In genomic region chr6:43508481-43509141, GRCh38 we compare ENCODE assay signal across 12 cellular contexts. TPM values are rescaled to one million over a fixed set of nuclear protein-coding genes. Genes with fewer than 3 reads are reported as not detected.
DNase-seq lines count a peak whose midpoint lies in the region; ATAC-seq and TF ChIP-seq lines count a peak whose summit lies in the region.
"Had no signal": no experiment of that assay in that cellular context is flagged by ENCODE, and none has a peak within 500 bp of the region (broad histone marks: within the 10 kb centered on the region; RNA-seq: fewer than 3 reads in every experiment).

No MANE protein-coding gene starts in this region.

- H3K9me3 ChIP-seq in iPS-15b (ENCODE audit: control insufficient read depth, insufficient read depth, low read length) = no peaks in the 10 kb centered on the region
- H3K9me3 ChIP-seq in suprapubic skin = no peaks in the 10 kb centered on the region
- H3K9me3 ChIP-seq in heart right ventricle = no peaks in the 10 kb centered on the region
- H3K9me3 ChIP-seq: Peyer's patch had no signal

- ATAC-seq in HG02885 (IDR thresholded peaks at IDR 0.05; ENCODE audit: poor library complexity, unreplicated experiment) (no peak), heart right ventricle (no peak)

- no peak for DNase-seq in activated naive CD4-positive, alpha-beta T cell treated with anti-CD3 and anti-CD28 coated beads for 36 hours
- no peak for DNase-seq in activated naive CD4-positive, alpha-beta T cell (lab: John Stamatoyannopoulos, UW)
- DNase-seq in activated CD4-positive, alpha-beta memory T cell treated with anti-CD3 and anti-CD28 coated beads for 36 hours = no peak
- DNase-seq in suprapubic skin (ENCODE audit: low spot score in 2 of 2) = no peak
- no peak for DNase-seq in COR-L47 (lab: John Stamatoyannopoulos, UW)
- no peak for DNase-seq in heart right ventricle
- DNase-seq: AML-193; Kasumi-1; stimulated activated CD4-positive, alpha-beta T cell treated with anti-CD3 and anti-CD28 coated beads, Interleukin-12 subunit alpha, Interleukin-12 subunit beta, amount 100 ng/mL, for 4 hours had no signal

- H3K9ac ChIP-seq in iPS-15b (ENCODE audit: low read depth, low read length) = no peak overlapping the region

- H3K27ac ChIP-seq in suprapubic skin (no peak overlapping the region), heart right ventricle (no peak overlapping the region)
- H3K27ac ChIP-seq: Peyer's patch had no signal

- H3K27ac Mint-ChIP-seq in activated naive CD4-positive, alpha-beta T cell treated with anti-CD3 and anti-CD28 coated beads for 36 hours = no peak overlapping the region
- no peak overlapping the region for H3K27ac Mint-ChIP-seq in activated CD4-positive, alpha-beta memory T cell treated with anti-CD3 and anti-CD28 coated beads for 36 hours

- peaks cover 21% of the 10 kb centered on the region for H3K27me3 ChIP-seq in iPS-15b (ENCODE audit: control insufficient read depth, insufficient read depth, low read length)
- no peaks in the 10 kb centered on the region for H3K27me3 ChIP-seq in suprapubic skin
- H3K27me3 ChIP-seq in heart right ventricle = peaks cover 0 to 27% (median 0%) of the 10 kb centered on the region in 7 donors
- H3K27me3 ChIP-seq: Peyer's patch had no signal

- peaks cover 14% of the 10 kb centered on the region for H3K27me3 Mint-ChIP-seq in activated naive CD4-positive, alpha-beta T cell treated with anti-CD3 and anti-CD28 coated beads for 36 hours (ENCODE audit: low read depth)
- H3K27me3 Mint-ChIP-seq in activated CD4-positive, alpha-beta memory T cell treated with anti-CD3 and anti-CD28 coated beads for 36 hours = peaks cover 17% of the 10 kb centered on the region

- peaks cover 8% of the 10 kb centered on the region for H3K4me1 Mint-ChIP-seq in activated naive CD4-positive, alpha-beta T cell treated with anti-CD3 and anti-CD28 coated beads for 36 hours (ENCODE audit: low read depth)
- peaks cover 15% of the 10 kb centered on the region for H3K4me1 Mint-ChIP-seq in activated CD4-positive, alpha-beta memory T cell treated with anti-CD3 and anti-CD28 coated beads for 36 hours (ENCODE audit: low read depth)

- no peak for TF ChIP-seq POLR2A in suprapubic skin (IDR thresholded peaks at IDR 0.05)

- H3K4me1 ChIP-seq in iPS-15b (ENCODE audit: control insufficient read depth, insufficient read depth, low read length) = peaks cover 3% of the 10 kb centered on the region
- peaks cover 31% of the 10 kb centered on the region for H3K4me1 ChIP-seq in suprapubic skin
- H3K4me1 ChIP-seq in heart right ventricle = peaks cover 17 to 63% (median 51%) of the 10 kb centered on the region in 9 donors

- CTCF ChIA-PET in activated naive CD4-positive, alpha-beta T cell treated with anti-CD3 and anti-CD28 coated beads for 36 hours (lab: Charles Lee) = interaction anchor here (0.8 to 5.0 kb wide), 16 partner anchors 9 to 279 kb away, joined by 3 to 69 read pairs (median 10); partner anchors contain the start of genes CRIP3, DLK2, DNPH1 and POLR1C
- CTCF ChIA-PET in activated CD4-positive, alpha-beta memory T cell treated with anti-CD3 and anti-CD28 coated beads for 36 hours (lab: Charles Lee) = interaction anchor here (0.6 to 5.8 kb wide), 6 partner anchors 8 to 444 kb away, joined by 3 to 65 read pairs (median 26); partner anchors contain the start of genes DLK2, DNPH1, POLR1C and YIPF3

- no peaks in the 10 kb centered on the region for H3K9me3 Mint-ChIP-seq in activated naive CD4-positive, alpha-beta T cell treated with anti-CD3 and anti-CD28 coated beads for 36 hours
- H3K9me3 Mint-ChIP-seq in activated CD4-positive, alpha-beta memory T cell treated with anti-CD3 and anti-CD28 coated beads for 36 hours = no peaks in the 10 kb centered on the region

- POLR2A ChIA-PET in activated CD4-positive, alpha-beta memory T cell treated with anti-CD3 and anti-CD28 coated beads for 36 hours (lab: Charles Lee) = interaction anchor here (1.4 to 2.3 kb wide), 2 partner anchors 13 to 63 kb away, joined by 3 to 6 read pairs; no protein-coding TSS in a partner anchor

- 66% methylated on average over 8 of the region's 8 CpGs for WGBS in suprapubic skin
- 69 to 79% methylated on average over 8 of the region's 8 CpGs for WGBS in heart right ventricle, 2 donors

- H3K4me3 ChIP-seq in iPS-15b (ENCODE audit: low read depth, low read length) (peak overlapping the region; percentile 53), suprapubic skin (peak overlapping the region; percentile 94), heart right ventricle (peak overlapping the region in 2 of 10 donors; percentile 75 to 93)

- no peak for TF ChIP-seq CTCF in suprapubic skin (IDR thresholded peaks at IDR 0.05)
- TF ChIP-seq CTCF in heart right ventricle (IDR thresholded peaks at IDR 0.05) = no peak

- peaks cover 7% of the 10 kb centered on the region for H3K36me3 Mint-ChIP-seq in activated naive CD4-positive, alpha-beta T cell treated with anti-CD3 and anti-CD28 coated beads for 36 hours (ENCODE audit: low read depth)
- H3K36me3 Mint-ChIP-seq in activated CD4-positive, alpha-beta memory T cell treated with anti-CD3 and anti-CD28 coated beads for 36 hours = peaks cover 14% of the 10 kb centered on the region

- TF ChIP-seq EP300 in suprapubic skin (IDR thresholded peaks at IDR 0.05) = no peak

- H3K36me3 ChIP-seq in iPS-15b (ENCODE audit: control insufficient read depth, insufficient read depth, low read length) (peaks cover 46% of the 10 kb centered on the region), suprapubic skin (peaks cover 49% of the 10 kb centered on the region), heart right ventricle (peaks cover 0 to 56% (median 28%) of the 10 kb centered on the region in 9 donors)

- intact Hi-C loops in activated naive CD4-positive, alpha-beta T cell treated with anti-CD3 and anti-CD28 coated beads for 36 hours (cut with micrococcal nuclease) = loop anchor here (1.0 to 10.0 kb wide), 3 partner anchors 139 to 606 kb away; partner anchors contain the start of genes PTK7 and ZNF318
- intact Hi-C loops in activated CD4-positive, alpha-beta memory T cell treated with anti-CD3 and anti-CD28 coated beads for 36 hours (cut with micrococcal nuclease) = no loop called here
- intact Hi-C loops in heart right ventricle (cut with DNase I) = loop anchor here in 8 of 10 donors (5.0 to 10.0 kb wide), 7 partner anchors 41 to 324 kb away; partner anchors contain the start of gene CUL9 (in 1 of the 8)

- peak overlapping the region; percentile 68 for H3K4me3 Mint-ChIP-seq in activated naive CD4-positive, alpha-beta T cell treated with anti-CD3 and anti-CD28 coated beads for 36 hours
- H3K4me3 Mint-ChIP-seq in activated CD4-positive, alpha-beta memory T cell treated with anti-CD3 and anti-CD28 coated beads for 36 hours = peak overlapping the region; percentile 63

RNA-seq across cellular contexts. Expression of gene LRRC73, which starts 1.5 kb away (rescaled TPM):
- under 1 TPM; 0.10 to 0.17 TPM for total RNA-seq in activated naive CD4-positive, alpha-beta T cell treated with anti-CD3 and anti-CD28 coated beads for 36 hours
- total RNA-seq in activated CD4-positive, alpha-beta memory T cell treated with anti-CD3 and anti-CD28 coated beads for 36 hours = under 1 TPM in 1 of 2 experiments, not detected in 1; 0.12 TPM
- under 1 TPM in 2 of 4 donors, not detected in 2; 0.34 to 0.42 TPM for total RNA-seq in suprapubic skin
- total RNA-seq in heart right ventricle = 1 to 10 TPM in 8 of 10 donors, under 1 TPM in 2; 0.53 to 3.8 (median 2.1) TPM
- polyA plus RNA-seq in heart right ventricle = 1 to 10 TPM in 1 of 2 donors, under 1 TPM in 1; 0.44 to 1.9 TPM

RNA-seq across cellular contexts. Expression of gene YIPF3, which starts 8.1 kb away (rescaled TPM):
- 10 to 100 TPM; 26.2 to 26.5 TPM for total RNA-seq in activated naive CD4-positive, alpha-beta T cell treated with anti-CD3 and anti-CD28 coated beads for 36 hours
- 10 to 100 TPM; 38.3 to 39.3 TPM for total RNA-seq in activated CD4-positive, alpha-beta memory T cell treated with anti-CD3 and anti-CD28 coated beads for 36 hours
- total RNA-seq in suprapubic skin (100 to 1,000 TPM in 1 of 4 donors, 10 to 100 TPM in 3; 69.8 to 115 (median 84.6) TPM), heart right ventricle (10 to 100 TPM; 52.6 to 86.3 (median 69.0) TPM)
- polyA plus RNA-seq in heart right ventricle = 100 to 1,000 TPM in 1 of 2 donors, 10 to 100 TPM in 1; 50.3 to 115 TPM

RNA-seq across cellular contexts. Expression of gene POLR1C, which starts 8.3 kb away (rescaled TPM):
- total RNA-seq in activated naive CD4-positive, alpha-beta T cell treated with anti-CD3 and anti-CD28 coated beads for 36 hours = 10 to 100 TPM; 47.5 to 50.1 TPM
- 10 to 100 TPM; 46.8 to 49.5 TPM for total RNA-seq in activated CD4-positive, alpha-beta memory T cell treated with anti-CD3 and anti-CD28 coated beads for 36 hours
- total RNA-seq in suprapubic skin (10 to 100 TPM; 31.1 to 44.7 (median 35.6) TPM), heart right ventricle (10 to 100 TPM; 10.3 to 21.9 (median 15.3) TPM)
- polyA plus RNA-seq in heart right ventricle = 10 to 100 TPM; 13.9 to 35.5 TPM

RNA-seq across cellular contexts. Expression of gene TJAP1, which starts 31.2 kb away (rescaled TPM):
- 10 to 100 TPM; 23.0 to 24.6 TPM for total RNA-seq in activated naive CD4-positive, alpha-beta T cell treated with anti-CD3 and anti-CD28 coated beads for 36 hours
- total RNA-seq in activated CD4-positive, alpha-beta memory T cell treated with anti-CD3 and anti-CD28 coated beads for 36 hours = 10 to 100 TPM; 30.5 to 36.2 TPM
- total RNA-seq in suprapubic skin (10 to 100 TPM; 17.8 to 32.4 (median 30.6) TPM), heart right ventricle (10 to 100 TPM; 14.7 to 29.3 (median 19.6) TPM)
- polyA plus RNA-seq in heart right ventricle = 10 to 100 TPM; 13.0 to 29.7 TPM

RNA-seq across cellular contexts. Expression of gene DLK2, which starts 53.3 kb away (rescaled TPM):
- under 1 TPM; 0.47 to 0.52 TPM for total RNA-seq in activated naive CD4-positive, alpha-beta T cell treated with anti-CD3 and anti-CD28 coated beads for 36 hours
- total RNA-seq in activated CD4-positive, alpha-beta memory T cell treated with anti-CD3 and anti-CD28 coated beads for 36 hours = 1 to 10 TPM; 1.6 TPM
- total RNA-seq in suprapubic skin (10 to 100 TPM; 23.6 to 61.7 (median 32.3) TPM), heart right ventricle (1 to 10 TPM in 6 of 10 donors, under 1 TPM in 3, not detected in 1; 0.28 to 5.1 (median 1.2) TPM)
- 1 to 10 TPM; 1.8 to 4.5 TPM for polyA plus RNA-seq in heart right ventricle
- total RNA-seq: Peyer's patch had no signal
